In genomic region chr1:163361123-163361934, GRCh38 we compare ENCODE assay signal across 8 cellular contexts. TPM values are rescaled to one million over a fixed set of nuclear protein-coding genes. Genes with fewer than 3 reads are reported as not detected.
A peak's percentile ranks its signal among the peaks of the same experiment; 100 is the strongest.
DNase-seq lines count a peak whose midpoint lies in the region; ATAC-seq, FAIRE-seq and TF ChIP-seq lines count a peak whose summit lies in the region.

No MANE protein-coding gene starts in this region.

- H3K23ac ChIP-seq in H1 (ENCODE audit: insufficient read length), result no peak overlapping the region

- ATAC-seq in HG02970 (IDR thresholded peaks at IDR 0.05; ENCODE audit: low FRiP score, unreplicated experiment), result peak; percentile 58
- no peak for ATAC-seq in HG03025 (IDR thresholded peaks at IDR 0.05; ENCODE audit: low FRiP score, unreplicated experiment)

- no peak overlapping the region for H3K14ac ChIP-seq in H1 (ENCODE audit: insufficient read length)

- no peaks in the 10 kb centered on the region for H3K79me2 ChIP-seq in H1 (ENCODE audit: control insufficient read depth in 1 of 2, insufficient read depth in 2 of 2, low read length in 2 of 2)

- TF ChIP-seq EP300 in H1 (IDR thresholded peaks at IDR 0.05; ENCODE audit: borderline replicate concordance in 1 of 2, low read depth in 2 of 2, low read length in 2 of 2), result no peak

- no peaks in the 10 kb centered on the region for H3K36me3 ChIP-seq in H1 (ENCODE audit: control insufficient read depth in 2 of 4, insufficient read depth in 4 of 4, low read length in 3 of 4)

- no peak overlapping the region for H3K4ac ChIP-seq in H1 (replicated peaks; ENCODE audit: insufficient read length, low read depth, low read length)

- WGBS in H1 (ENCODE audit: extremely low coverage in 1 of 2, insufficient coverage in 1 of 2, insufficient read length in 1 of 2, insufficient replicate concordance in 2 of 2, low coverage in 1 of 2, low lambda C conversion rate in 2 of 2, missing lambda C conversion rate in 1 of 2), 2 experiments, result 54% methylated on average over 5 of the region's 5 CpGs; no CpG with 5 or more reads in 1 of the 2 experiments

- POLR2A ChIA-PET in H1 (lab: Charles Lee; ENCODE audit: partially characterized antibody), result no interaction called here

- no peak overlapping the region for H4K5ac ChIP-seq in H1 (ENCODE audit: insufficient read length, low read depth, low read length)

- H4K20me1 ChIP-seq in H1 (replicated peaks in 1 of 2; ENCODE audit: control insufficient read depth in 1 of 2, insufficient read depth in 2 of 2, low read length in 2 of 2), result no peaks in the 10 kb centered on the region

- no peaks in the 10 kb centered on the region for H3K9me3 ChIP-seq in H1 (ENCODE audit: insufficient read depth in 2 of 2, low read depth in 1 of 2, low read length in 1 of 2)

- FAIRE-seq in H1 (lab: Jason Lieb, UNC), result peak; percentile 95

- H4K8ac ChIP-seq in H1 (ENCODE audit: extremely low read depth, insufficient read depth, low read length), result no peak overlapping the region

- CTCF ChIA-PET in H1 (lab: Charles Lee; ENCODE audit: partially characterized antibody), result interaction anchor here (0.5 to 1.8 kb wide), 4 partner anchors 14 to 174 kb away, joined by 3 to 6 read pairs (median 6); no protein-coding TSS in a partner anchor

- TF ChIP-seq RAD21 in H1 (IDR thresholded peaks at IDR 0.05 in 1 of 2, conservative IDR thresholded peaks at IDR 0.05 in 1 of 2; ENCODE audit: low read depth in 2 of 2, low read length in 2 of 2), result peak; percentile 89 to 90

- no peak overlapping the region for H2BK120ac ChIP-seq in H1 (replicated peaks; ENCODE audit: low read depth, low read length)

- H3K27me3 ChIP-seq in H1 (replicated peaks in 1 of 4; ENCODE audit: control insufficient read depth in 3 of 4, extremely low read depth in 1 of 4, insufficient read depth in 3 of 4, low read length in 3 of 4), result no peaks in the 10 kb centered on the region

- no peak overlapping the region for H2BK5ac ChIP-seq in H1 (ENCODE audit: low read depth, low read length)

- no peak overlapping the region for H3K9ac ChIP-seq in H1 (replicated peaks in 1 of 4; ENCODE audit: extremely low read depth in 1 of 4, low read depth in 3 of 4, low read length in 3 of 4)

- no peak overlapping the region for H2BK12ac ChIP-seq in H1 (ENCODE audit: low read depth, low read length)

- H2BK15ac ChIP-seq in H1 (ENCODE audit: low read length), result no peak overlapping the region

- no peak overlapping the region for H2AFZ ChIP-seq in H1 (ENCODE audit: low read length)

- H4K91ac ChIP-seq in H1 (replicated peaks; ENCODE audit: insufficient read length, low read length), result no peak overlapping the region

- H3K23me2 ChIP-seq in H1 (ENCODE audit: low read depth, low read length), result no peaks in the 10 kb centered on the region

- no peak overlapping the region for H3K27ac ChIP-seq in H1 (ENCODE audit: low read depth, low read length)

- H2BK20ac ChIP-seq in H1 (ENCODE audit: low read length), result no peak overlapping the region

- H3K4me2 ChIP-seq in H1 (ENCODE audit: insufficient read depth in 1 of 2, low read depth in 2 of 2, low read length in 2 of 2), result no peak overlapping the region

- H2AK5ac ChIP-seq in H1 (ENCODE audit: low read depth, low read length), result no peak overlapping the region

- TF ChIP-seq POLR2A in H1 (IDR thresholded peaks at IDR 0.05; ENCODE audit: control extremely low read depth in 1 of 2, low read depth in 2 of 2, low read length in 2 of 2), result no peak

- no peak overlapping the region for H3K4me3 ChIP-seq in H1 (ENCODE audit: extremely low read depth in 1 of 4, insufficient read depth in 2 of 4, low read depth in 3 of 4, low read length in 4 of 4)

- H3K56ac ChIP-seq in H1 (replicated peaks; ENCODE audit: insufficient read length, low read depth, low read length), result no peak overlapping the region

- peak in 2 of 3 experiments; percentile 57 to 70; a peak in 3 of 4 replicates for TF ChIP-seq CTCF in H1 (IDR thresholded peaks at IDR 0.05; ENCODE audit: control extremely low read depth in 1 of 3, insufficient read depth in 1 of 3, low read depth in 1 of 3, low read length in 3 of 3)

- no peak overlapping the region for H3K18ac ChIP-seq in H1 (ENCODE audit: extremely low read depth, low read length)

- H3K79me1 ChIP-seq in H1 (ENCODE audit: low read depth, low read length), result no peaks in the 10 kb centered on the region

- peaks cover 0 to 3% (median 0%) of the 10 kb centered on the region in 4 experiments; a peak in 1 of 7 replicates for H3K4me1 ChIP-seq in H1 (replicated peaks in 1 of 4; ENCODE audit: control insufficient read depth in 3 of 4, insufficient read depth in 4 of 4, low read length in 3 of 4)

- peak; percentile 11 for DNase-seq in SKM-1 treated with dmso at 0.1 percent for 144 hours (lab: John Stamatoyannopoulos, UW; ENCODE audit: unreplicated experiment)
- no peak for DNase-seq in SKM-1 (lab: John Stamatoyannopoulos, UW; ENCODE audit: unreplicated experiment)
- peak; percentile 87 for DNase-seq in NCI-H748 (lab: John Stamatoyannopoulos, UW; ENCODE audit: unreplicated experiment)
- DNase-seq in H1 (ENCODE audit: low read depth in 1 of 2, low spot score in 2 of 2), result no peak
- peak; percentile 17 for DNase-seq in renal cortical epithelial cell (ENCODE audit: low read depth)
- DNase-seq in foreskin melanocyte, result no peak

TF ChIP-seq in H1, 55 proteins besides CTCF, POLR2A, EP300 and RAD21:
- TF ChIP-seq KDM4A (IDR thresholded peaks at IDR 0.05; ENCODE audit: low read depth, low read length, severe bottlenecking) (no peak), HDAC6 (IDR thresholded peaks at IDR 0.05; ENCODE audit: low read depth, low read length) (no peak), EZH2 (IDR thresholded peaks at IDR 0.05; ENCODE audit: low read depth, low read length, severe bottlenecking) (no peak), SP1 (IDR thresholded peaks at IDR 0.05; ENCODE audit: low read depth, low read length) (no peak)

RNA-seq across cellular contexts. Expression of gene NUF2, which starts 39.6 kb away (rescaled TPM):
- total RNA-seq in H1 (2021; fragmentation: NEBNext Ultra II Directional; extraction: Animal tissue kit (Norgen Biotek cat#: 25700)), result 24.1 and 28.3 TPM in 2 replicates
- polyA plus RNA-seq in H1 (2011; rRNA removed), result 6.4 and 12.1 TPM in 2 replicates
- polyA plus RNA-seq in H1 (2011; cell fraction: cytosol; rRNA removed), result 14.9 TPM
- polyA plus RNA-seq in H1 (2011; cell fraction: nucleus; rRNA removed), result 7.9 TPM
- polyA plus RNA-seq in H1 (2012, experiment 1 of 2), result 9.4 to 22.0 TPM (median 11.3 TPM) in 4 replicates
- polyA plus RNA-seq in H1 (2012, experiment 2 of 2), result 1.00 TPM
- polyA plus RNA-seq in H1 (2013, experiment 1 of 2), result 45.3 TPM
- 40.3 TPM for polyA plus RNA-seq in H1 (2013, experiment 2 of 2)
- polyA minus RNA-seq in H1 (2011; rRNA and poly(A)+ RNA removed), result 7.2 and 14.5 TPM in 2 replicates
- polyA minus RNA-seq in H1 (2011; cell fraction: cytosol; rRNA and poly(A)+ RNA removed), result 11.3 TPM
- polyA minus RNA-seq in H1 (2011; cell fraction: nucleus; rRNA and poly(A)+ RNA removed), result 20.3 TPM
- 0.30 and 12.9 TPM in 2 replicates for total RNA-seq in renal cortical epithelial cell

Comparison
In these comparisons a context has a peak if more than half of its experiments do, and no peak if none do; other contexts are left out.
1. DNase-seq: peak in SKM-1 treated with dmso at 0.1 percent for 144 hours (single experiment), NCI-H748 (single experiment) and renal cortical epithelial cell (single experiment); none in SKM-1 (single experiment), H1 (0 of 2) and foreskin melanocyte (single experiment).